ENCODE assay signal across 8 cellular contexts in genomic region chr13:39037410-39037879, GRCh38. TPM values are rescaled to one million over a fixed set of nuclear protein-coding genes. Genes with fewer than 3 reads are reported as not detected.
DNase-seq lines count a peak whose midpoint lies in the region; ATAC-seq and TF ChIP-seq lines count a peak whose summit lies in the region.

No MANE protein-coding gene starts in this region.

- peak; percentile 21 for ATAC-seq in HG03066 (IDR thresholded peaks at IDR 0.05; ENCODE audit: low read depth, unreplicated experiment)
- ATAC-seq in GM21737 (IDR thresholded peaks at IDR 0.05; ENCODE audit: unreplicated experiment), result no peak

- no peak for TF ChIP-seq CTCF in foreskin fibroblast (IDR thresholded peaks at IDR 0.05; ENCODE audit: low read depth, low read length)

- CTCF ChIA-PET in activated naive CD4-positive, alpha-beta T cell treated with anti-CD3 and anti-CD28 coated beads for 36 hours (lab: Charles Lee), result interaction anchor here (0.6 to 2.4 kb wide), 4 partner anchors 13 to 221 kb away, joined by 3 to 8 read pairs (median 4); no protein-coding TSS in a partner anchor

- H3K4me1 Mint-ChIP-seq in activated naive CD4-positive, alpha-beta T cell treated with anti-CD3 and anti-CD28 coated beads for 36 hours (ENCODE audit: low read depth), result peaks cover 43% of the 10 kb centered on the region

- intact Hi-C loops in activated naive CD4-positive, alpha-beta T cell treated with anti-CD3 and anti-CD28 coated beads for 36 hours (cut with micrococcal nuclease), result loop anchor here (2.0 to 10.0 kb wide), 4 partner anchors 21 to 1977 kb away; partner anchors contain the start of genes ELF1 and MRPS31

- peak overlapping the region; percentile 91 to 94 for H3K4me3 ChIP-seq in foreskin fibroblast (ENCODE audit: low read depth in 1 of 2, low read length in 2 of 2)
- H3K4me3 ChIP-seq in skeletal muscle cell (ENCODE audit: low read depth, low read length), result peak overlapping the region; percentile 99

- H3K4me3 Mint-ChIP-seq in activated naive CD4-positive, alpha-beta T cell treated with anti-CD3 and anti-CD28 coated beads for 36 hours, result peak overlapping the region; percentile 90

- no peak for DNase-seq in activated naive CD4-positive, alpha-beta T cell treated with anti-CD3 and anti-CD28 coated beads for 36 hours
- no peak for DNase-seq in activated naive CD4-positive, alpha-beta T cell treated with anti-CD3 and anti-CD28 coated beads, Interleukin-2, amount 50 U/mL, for 16 hours
- DNase-seq in T follicular helper cell (ENCODE audit: low read depth) (peak; percentile 25), foreskin fibroblast (no peak), skeletal muscle cell (ENCODE audit: low read depth) (no peak)
- no peak for DNase-seq in stimulated activated CD4-positive, alpha-beta T cell treated with anti-CD3 and anti-CD28 coated beads, Interleukin-12 subunit alpha, Interleukin-12 subunit beta, amount 100 ng/mL, for 4 hours

- no peaks in the 10 kb centered on the region for H3K9me3 Mint-ChIP-seq in activated naive CD4-positive, alpha-beta T cell treated with anti-CD3 and anti-CD28 coated beads for 36 hours

- H3K27ac Mint-ChIP-seq in activated naive CD4-positive, alpha-beta T cell treated with anti-CD3 and anti-CD28 coated beads for 36 hours, result peak overlapping the region; percentile 90

- no peaks in the 10 kb centered on the region for H3K27me3 Mint-ChIP-seq in activated naive CD4-positive, alpha-beta T cell treated with anti-CD3 and anti-CD28 coated beads for 36 hours (ENCODE audit: low read depth)

- peaks cover 7% of the 10 kb centered on the region for H3K36me3 Mint-ChIP-seq in activated naive CD4-positive, alpha-beta T cell treated with anti-CD3 and anti-CD28 coated beads for 36 hours (ENCODE audit: low read depth)

RNA-seq across cellular contexts. Expression of gene PROSER1, which starts 0.4 kb away (rescaled TPM):
- total RNA-seq in activated naive CD4-positive, alpha-beta T cell treated with anti-CD3 and anti-CD28 coated beads for 36 hours, result 10 to 100 TPM; 73.4 to 78.8 TPM

RNA-seq across cellular contexts. Expression of gene NHLRC3, which starts 0.8 kb away (rescaled TPM):
- 10 to 100 TPM; 12.0 to 13.1 TPM for total RNA-seq in activated naive CD4-positive, alpha-beta T cell treated with anti-CD3 and anti-CD28 coated beads for 36 hours

RNA-seq across cellular contexts. Expression of gene STOML3, which starts 46.8 kb away (rescaled TPM):
- not detected for total RNA-seq in activated naive CD4-positive, alpha-beta T cell treated with anti-CD3 and anti-CD28 coated beads for 36 hours
